In genomic region chr19:19137556-19138109, GRCh38 we compare ENCODE assay signal across 6 cellular contexts. TPM values are rescaled to one million over a fixed set of nuclear protein-coding genes. Genes with fewer than 3 reads are reported as not detected.
DNase-seq lines count a peak whose midpoint lies in the region; ATAC-seq, FAIRE-seq and TF ChIP-seq lines count a peak whose summit lies in the region.

No MANE protein-coding gene starts in this region.

- H3K27ac ChIP-seq in KOPT-K1 (ENCODE audit: low read depth, low read length, poor library complexity, severe bottlenecking) (peak overlapping the region; percentile 67), coronary artery (peak overlapping the region in 1 of 2 donors; percentile 63), pancreas (peak overlapping the region in 1 of 4 donors; percentile 31)

- FAIRE-seq in pancreas (lab: Jason Lieb, UNC), result no peak

- H3K4me3 ChIP-seq in coronary artery (peak overlapping the region; percentile 75), pancreas (peak overlapping the region; percentile 46 to 63 (median 61))

- H3K9me3 ChIP-seq in KOPT-K1 (ENCODE audit: insufficient read depth, low read length, poor library complexity, severe bottlenecking) (peaks cover 3% of the 10 kb centered on the region), pancreas (no peaks in the 10 kb centered on the region)

- intact Hi-C loops in pancreas (cut with DNase I), result loop anchor here in 1 of 3 donors (10.0 kb wide), 1 partner anchor 83 kb away; no protein-coding TSS in a partner anchor

- H3K4me1 ChIP-seq in pancreas, result peaks cover 0 to 6% (median 0%) of the 10 kb centered on the region in 3 donors

- no peak for DNase-seq in coronary artery (ENCODE audit: low spot score)
- DNase-seq in pancreas, result peak in 4 of 6 donors; percentile 22 to 82 (median 46)
- DNase-seq in UCSD-AML1 (lab: John Stamatoyannopoulos, UW; ENCODE audit: unreplicated experiment), result no peak
- no peak for DNase-seq in kidney tubule cell (ENCODE audit: low spot score)

- ATAC-seq in pancreas (peak; percentile 13 to 37 (median 19)), HG02885 (IDR thresholded peaks at IDR 0.05; ENCODE audit: poor library complexity, unreplicated experiment) (no peak)

- H3K36me3 ChIP-seq in KOPT-K1 (ENCODE audit: insufficient read depth, low read length), result peaks cover 4% of the 10 kb centered on the region; the same call in 1 of the 2 replicates
- H3K36me3 ChIP-seq in pancreas, result no peaks in the 10 kb centered on the region

- WGBS in pancreas, 2 donors, result 5 to 6% methylated on average over 25 of the region's 25 CpGs

- H3K27me3 ChIP-seq in pancreas, result no peaks in the 10 kb centered on the region

- no peak for TF ChIP-seq CTCF in coronary artery (IDR thresholded peaks at IDR 0.05)
- TF ChIP-seq CTCF in pancreas (IDR thresholded peaks at IDR 0.05), result no peak

RNA-seq across cellular contexts. Expression of gene TMEM161A, which starts 0.6 kb away (rescaled TPM):
- total RNA-seq in pancreas, result 10 to 100 TPM; 10.5 to 14.6 (median 11.7) TPM
- 10 to 100 TPM; 35.2 to 35.6 TPM for polyA plus RNA-seq in pancreas

RNA-seq across cellular contexts. Expression of gene MEF2B, which starts 32.4 kb away (rescaled TPM):
- 1 to 10 TPM in 2 of 6 donors, under 1 TPM in 4; 0.34 to 1.5 (median 0.89) TPM for total RNA-seq in pancreas
- 1 to 10 TPM; 1.7 to 2.8 TPM for polyA plus RNA-seq in pancreas

RNA-seq across cellular contexts. Expression of gene BORCS8, which starts 54.3 kb away (rescaled TPM):
- 10 to 100 TPM in 4 of 6 donors, 1 to 10 TPM in 2; 7.2 to 13.7 (median 10.3) TPM for total RNA-seq in pancreas
- polyA plus RNA-seq in pancreas, result 10 to 100 TPM; 25.9 to 28.9 TPM

RNA-seq across cellular contexts. Expression of gene RFXANK, which starts 54.4 kb away (rescaled TPM):
- 10 to 100 TPM; 21.0 to 40.4 (median 30.8) TPM for total RNA-seq in pancreas
- 100 to 1,000 TPM in 1 of 2 donors, 10 to 100 TPM in 1; 83.1 to 111 TPM for polyA plus RNA-seq in pancreas

Comparison
In these comparisons a context has a peak if more than half of its experiments do, and no peak if none do; other contexts are left out.
1. DNase-seq: peak in pancreas (4 of 6); none in coronary artery (single experiment), UCSD-AML1 (single experiment) and kidney tubule cell (single experiment).